12 cellular contexts compared by ENCODE assay signal in genomic region chr3:134381836-134382442, GRCh38. TPM values are rescaled to one million over a fixed set of nuclear protein-coding genes. Genes with fewer than 3 reads are reported as not detected.
DNase-seq lines count a peak whose midpoint lies in the region; ATAC-seq and TF ChIP-seq lines count a peak whose summit lies in the region.
"Had no signal": no experiment of that assay in that cellular context is flagged by ENCODE, and none has a peak within 500 bp of the region (broad histone marks: within the 10 kb centered on the region; RNA-seq: fewer than 3 reads in every experiment).

No MANE protein-coding gene starts in this region.

- peaks cover 17 to 47% (median 23%) of the 10 kb centered on the region in 3 donors for H3K4me1 ChIP-seq in esophagus squamous epithelium
- peaks cover 6% of the 10 kb centered on the region for H3K4me1 ChIP-seq in prostate gland (replicated peaks)

- TF ChIP-seq POLR2A in esophagus squamous epithelium (IDR thresholded peaks at IDR 0.05) (no peak), prostate gland (IDR thresholded peaks at IDR 0.05) (no peak)

- H3K36me3 ChIP-seq in esophagus squamous epithelium = no peaks in the 10 kb centered on the region
- no peaks in the 10 kb centered on the region for H3K36me3 ChIP-seq in prostate gland

- H3K27ac ChIP-seq in esophagus squamous epithelium = peak overlapping the region; percentile 63 to 87 (median 82)
- H3K27ac ChIP-seq in prostate gland = peak overlapping the region; percentile 63 to 75
- H3K27ac ChIP-seq in caudate nucleus (ENCODE audit: low read depth, low read length) = no peak overlapping the region
- H3K27ac ChIP-seq: SK-N-MC had no signal

- H3K9me3 ChIP-seq in esophagus squamous epithelium (no peaks in the 10 kb centered on the region), prostate gland (no peaks in the 10 kb centered on the region)

- H3K4me3 ChIP-seq in esophagus squamous epithelium (peak overlapping the region in 1 of 4 donors; percentile 13), prostate gland (no peak overlapping the region)
- H3K4me3 ChIP-seq: SK-N-MC had no signal

- TF ChIP-seq CTCF in esophagus squamous epithelium (IDR thresholded peaks at IDR 0.05) (no peak), prostate gland (IDR thresholded peaks at IDR 0.05) (no peak)

- DNase-seq in DMS79 (lab: John Stamatoyannopoulos, UW) (peak; percentile 34), NCI-H2196 (lab: John Stamatoyannopoulos, UW; ENCODE audit: unreplicated experiment) (peak; percentile 79), esophagus squamous epithelium (lab: John Stamatoyannopoulos, UW) (no peak), prostate gland (ENCODE audit: low spot score) (peak; percentile 97), NCI-H2227 treated with DMSO at 0.1 percent for 48 hours (lab: John Stamatoyannopoulos, UW) (no peak), caudate nucleus (lab: John Stamatoyannopoulos, UW) (no peak), HUDEP-2 (lab: John Stamatoyannopoulos, UW; ENCODE audit: unreplicated experiment in 76 of 76) (no peak)
- DNase-seq: activated CD4-positive, alpha-beta memory T cell treated with anti-CD3 and anti-CD28 coated beads, Interleukin-2, amount 10 ng/mL, durations not matched to agents 7 days and 5 days; activated naive CD8-positive, alpha-beta T cell treated with anti-CD3 and anti-CD28 coated beads, Interleukin-2, amount 50 U/mL, for 24 hours; NCI-H2171 treated with DMSO at 0.1 percent for 48 hours had no signal

- no peaks in the 10 kb centered on the region for H3K27me3 ChIP-seq in esophagus squamous epithelium
- no peaks in the 10 kb centered on the region for H3K27me3 ChIP-seq in prostate gland (replicated peaks; ENCODE audit: insufficient read depth)

- WGBS in esophagus squamous epithelium, 2 donors = 15 to 42% methylated on average over 4 to 5 of the region's 8 CpGs
- WGBS in prostate gland = 34% methylated on average over 8 of the region's 8 CpGs

- no peak for ATAC-seq in activated CD4-positive, CD25-positive, alpha-beta regulatory T cell treated with anti-CD3 and anti-CD28 coated beads, Interleukin-2, amount 50 U/mL, for 24 hours
- ATAC-seq: activated naive CD8-positive, alpha-beta T cell treated with anti-CD3 and anti-CD28 coated beads, Interleukin-2, amount 50 U/mL, for 24 hours had no signal

- intact Hi-C loops in esophagus squamous epithelium (cut with DNase I) (no loop called here), prostate gland (cut with DNase I) (no loop called here)

RNA-seq across cellular contexts. Expression of gene AMOTL2, which starts 7.7 kb away (rescaled TPM):
- total RNA-seq in esophagus squamous epithelium (10 to 100 TPM; 54.5 to 99.0 (median 59.1) TPM), prostate gland (10 to 100 TPM; 86.1 to 92.8 TPM)
- total RNA-seq: activated CD4-positive, alpha-beta memory T cell treated with anti-CD3 and anti-CD28 coated beads, Interleukin-2, amount 10 ng/mL, durations not matched to agents 7 days and 5 days had no signal

Comparison
In these comparisons a context has a peak if more than half of its experiments do, and no peak if none do; other contexts are left out.
1. DNase-seq: peak in DMS79 (single experiment), NCI-H2196 (single experiment) and prostate gland (single experiment); none in esophagus squamous epithelium (single experiment), NCI-H2227 treated with DMSO at 0.1 percent for 48 hours (single experiment), caudate nucleus (0 of 61) and HUDEP-2 (0 of 76).